ENCODE assay signal across 9 cellular contexts in the genomic region with DNA sequence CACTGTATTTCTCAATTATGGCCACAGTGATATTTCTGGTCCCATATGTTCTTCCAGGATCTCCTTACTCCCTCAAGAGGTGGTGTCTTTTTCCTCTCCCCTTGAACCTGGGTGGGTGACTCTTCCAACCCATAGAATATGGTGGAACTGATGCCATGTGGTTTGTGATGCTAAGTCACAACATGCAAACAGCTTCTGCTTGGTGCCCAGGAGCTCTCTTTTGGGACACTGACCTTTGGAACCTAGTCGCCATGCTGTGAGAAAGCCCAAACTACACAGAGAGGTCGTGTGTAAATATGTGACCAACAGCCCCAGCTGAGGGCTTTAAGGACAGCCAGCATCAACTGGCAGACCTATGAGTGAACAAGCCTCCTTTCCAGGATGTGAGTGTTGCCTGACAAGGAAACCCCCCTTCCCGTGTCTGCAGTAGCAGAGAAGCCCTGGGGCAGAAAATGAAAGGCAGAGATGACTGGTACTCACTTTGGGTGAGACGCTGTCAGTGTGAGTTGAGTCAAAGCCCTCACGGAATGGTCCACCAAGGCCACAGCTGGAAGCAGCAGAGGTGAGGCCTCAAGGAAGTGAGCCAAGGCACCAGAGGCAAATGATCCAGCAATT.
DNase-seq lines count a peak whose midpoint lies in the region; ATAC-seq and FAIRE-seq lines count a peak whose summit lies in the region.
"Had no signal": no experiment of that assay in that cellular context is flagged by ENCODE, and none has a peak within 500 bp of the region (broad histone marks: within the 10 kb centered on the region; RNA-seq: fewer than 3 reads in every experiment).

No MANE protein-coding gene starts in this region.

- DNase-seq in EH (ENCODE audit: low read depth): peak; percentile 48
- peak; percentile 65 for DNase-seq in activated T-helper 9 cell treated with anti-CD3 and anti-CD28 coated beads, Interleukin-2, amount 50 U/mL, for 16 hours (ENCODE audit: low read depth)
- no peak for DNase-seq in anterior cingulate cortex (lab: John Stamatoyannopoulos, UW)
- DNase-seq in NCI-H1092 (lab: John Stamatoyannopoulos, UW): no peak
- DNase-seq in frontal cortex (ENCODE audit: low spot score in 2 of 2): no peak
- DNase-seq in midbrain (lab: John Stamatoyannopoulos, UW): no peak
- DNase-seq: body of pancreas had no signal

- peak; percentile 92 for ATAC-seq in GM19455 (IDR thresholded peaks at IDR 0.05; ENCODE audit: unreplicated experiment)
- ATAC-seq in HG03280 (IDR thresholded peaks at IDR 0.05; ENCODE audit: unreplicated experiment): peak; percentile 96
- ATAC-seq: body of pancreas had no signal

- FAIRE-seq in frontal cortex (lab: Jason Lieb, UNC): no peak

Comparison
In these comparisons a context has a peak if more than half of its experiments do, and no peak if none do; other contexts are left out.
1. DNase-seq: peak in EH (single experiment) and activated T-helper 9 cell treated with anti-CD3 and anti-CD28 coated beads, Interleukin-2, amount 50 U/mL, for 16 hours (single experiment); none in anterior cingulate cortex (0 of 58), NCI-H1092 (single experiment), frontal cortex (0 of 2) and midbrain (single experiment).